8 cellular contexts compared by ENCODE assay signal in the genomic region with DNA sequence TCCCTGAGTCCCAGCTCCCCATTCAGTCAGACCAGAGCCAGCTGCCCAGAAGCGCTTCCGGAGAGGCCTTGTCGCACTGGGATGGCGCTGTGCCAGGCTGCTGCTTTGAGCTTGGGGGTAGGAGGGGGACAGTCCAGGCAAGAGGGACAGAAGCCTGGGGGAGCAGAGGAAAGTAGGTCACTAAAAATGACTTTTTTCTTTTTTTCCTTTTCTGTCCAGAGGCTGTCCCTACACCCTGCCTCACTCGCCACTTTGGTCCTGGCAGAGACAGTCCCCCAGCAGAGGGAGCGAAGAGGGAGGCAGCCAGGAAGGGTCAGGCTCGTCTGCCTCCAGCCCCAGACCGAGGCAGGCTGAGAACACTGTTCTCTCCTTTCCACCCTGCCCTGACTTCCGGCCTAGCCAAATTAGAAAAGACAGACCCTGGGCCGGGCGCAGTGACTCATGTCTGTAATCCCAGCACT. TPM values are rescaled to one million over a fixed set of nuclear protein-coding genes. Genes with fewer than 3 reads are reported as not detected.
A peak's percentile ranks its signal among the peaks of the same experiment; 100 is the strongest.
DNase-seq lines count a peak whose midpoint lies in the region; ATAC-seq and TF ChIP-seq lines count a peak whose summit lies in the region.

No MANE protein-coding gene starts in this region.

- peak overlapping the region; percentile 92 for H3K9ac ChIP-seq in iPS-20b (ENCODE audit: low read depth, low read length)
- H3K9ac ChIP-seq in skeletal muscle tissue (ENCODE audit: low read depth in 1 of 3, low read length in 3 of 3) = peak overlapping the region; percentile 25 to 77 (median 29)

- H3K27me3 ChIP-seq in H7 (ENCODE audit: control insufficient read depth, insufficient read depth, low read length) (no peaks in the 10 kb centered on the region), iPS-20b (ENCODE audit: insufficient read depth, low read length) (no peaks in the 10 kb centered on the region), skeletal muscle tissue (ENCODE audit: control insufficient read depth in 3 of 3, insufficient read depth in 3 of 3, low read length in 3 of 3) (no peaks in the 10 kb centered on the region)

- H3K4me1 ChIP-seq in iPS-20b (ENCODE audit: insufficient read depth, low read length) (peaks cover 39% of the 10 kb centered on the region), skeletal muscle tissue (ENCODE audit: control insufficient read depth in 3 of 3, insufficient read depth in 3 of 3, low read length in 3 of 3) (peaks cover 77 to 86% (median 77%) of the 10 kb centered on the region in 3 donors)

- no peaks in the 10 kb centered on the region for H3K36me3 ChIP-seq in H7 (replicated peaks; ENCODE audit: control insufficient read depth, insufficient read depth, low read length)
- H3K36me3 ChIP-seq in iPS-20b (ENCODE audit: insufficient read depth, low read depth, low read length) = no peaks in the 10 kb centered on the region
- peaks cover 0 to 5% (median 3%) of the 10 kb centered on the region in 3 donors for H3K36me3 ChIP-seq in skeletal muscle tissue (ENCODE audit: control insufficient read depth in 3 of 3, insufficient read depth in 3 of 3, low read length in 3 of 3)

- no peak overlapping the region for H3K4me3 ChIP-seq in H7 (ENCODE audit: insufficient read depth, low read depth, low read length)
- no peak overlapping the region for H3K4me3 ChIP-seq in astrocyte of the spinal cord (ENCODE audit: low read depth, low read length)
- no peak overlapping the region for H3K4me3 ChIP-seq in iPS-20b (ENCODE audit: low read length)
- H3K4me3 ChIP-seq in skeletal muscle tissue (ENCODE audit: low read length in 3 of 3) = no peak overlapping the region

- H3K27ac ChIP-seq in iPS-20b (ENCODE audit: low read length) = peak overlapping the region; percentile 53
- H3K27ac ChIP-seq in skeletal muscle tissue (ENCODE audit: low read depth, low read length) = peak overlapping the region; percentile 85

- ATAC-seq in HG02763 (IDR thresholded peaks at IDR 0.05; ENCODE audit: unreplicated experiment) (no peak), GM19035 (IDR thresholded peaks at IDR 0.05; ENCODE audit: unreplicated experiment) (no peak), HG03439 (IDR thresholded peaks at IDR 0.05; ENCODE audit: unreplicated experiment) (no peak)

- peak; percentile 47 for DNase-seq in H7
- DNase-seq in astrocyte of the spinal cord (ENCODE audit: low read depth, low spot score) = no peak
- no peak for DNase-seq in NCI-H748 treated with DMSO at 0.1 percent for 48 hours (lab: John Stamatoyannopoulos, UW)

- H3K9me3 ChIP-seq in iPS-20b (ENCODE audit: insufficient read depth, low read depth, low read length) (no peaks in the 10 kb centered on the region), skeletal muscle tissue (ENCODE audit: control insufficient read depth in 3 of 3, low read length in 3 of 3) (no peaks in the 10 kb centered on the region)

- in situ Hi-C loops in astrocyte of the spinal cord (cut with HindIII; ENCODE audit: low sequenced_read_pairs) = no loop called here

- TF ChIP-seq CTCF in astrocyte of the spinal cord (IDR thresholded peaks at IDR 0.05; ENCODE audit: low read depth, low read length) = peak; percentile 13

RNA-seq across cellular contexts. Expression of a gene that starts 15.8 kb away (rescaled TPM):
- total RNA-seq in H7 (2014; rRNA removed; shearing (Covaris generic)) = 43.5 and 46.4 TPM in 2 replicates
- 44.4 TPM for total RNA-seq in skeletal muscle tissue
